ENCODE assay signal across 13 cellular contexts in the genomic region with DNA sequence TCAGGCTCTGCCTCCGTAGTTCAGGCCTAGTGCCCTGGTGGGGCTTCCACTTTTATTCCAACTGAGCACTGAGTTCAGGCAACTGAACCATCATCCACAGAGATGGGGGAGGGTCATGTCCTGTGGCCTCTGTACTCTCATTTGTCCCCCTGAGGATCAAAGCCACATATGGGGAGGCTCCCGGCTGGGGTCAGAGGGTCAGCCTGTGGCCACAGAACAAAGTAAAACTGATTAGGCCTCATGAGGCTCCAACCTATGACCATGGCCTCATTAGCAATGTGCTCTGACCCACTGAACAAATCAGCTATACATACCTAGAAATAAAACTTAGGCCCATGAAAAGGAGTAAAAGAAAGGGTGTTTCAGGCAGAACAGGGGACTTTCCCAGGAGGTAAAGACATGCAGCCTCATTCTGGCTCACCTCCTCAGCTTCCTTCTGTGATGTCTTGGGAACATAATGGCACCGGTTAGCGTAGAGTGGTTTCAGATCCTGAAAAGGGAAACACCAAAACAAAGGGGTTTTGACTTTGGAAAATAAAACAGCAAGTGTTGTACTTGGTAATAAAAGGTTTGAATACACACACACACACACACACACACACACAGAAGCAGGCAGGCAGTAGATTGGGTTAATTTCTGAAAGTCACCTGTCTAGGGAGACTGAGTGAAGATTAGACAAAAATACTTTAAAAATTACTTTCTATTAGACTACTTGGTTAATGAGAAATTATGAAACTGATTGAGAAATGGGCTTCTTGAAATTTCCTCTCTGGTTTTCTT. TPM values are rescaled to one million over a fixed set of nuclear protein-coding genes. Genes with fewer than 3 reads are reported as not detected.
A peak's percentile ranks its signal among the peaks of the same experiment; 100 is the strongest.
DNase-seq lines count a peak whose midpoint lies in the region; ATAC-seq lines count a peak whose summit lies in the region.
"Had no signal": no experiment of that assay in that cellular context is flagged by ENCODE, and none has a peak within 500 bp of the region (broad histone marks: within the 10 kb centered on the region; RNA-seq: fewer than 3 reads in every experiment).

No MANE protein-coding gene starts in this region.

- peaks cover 7 to 23% (median 8%) of the 10 kb centered on the region in 3 donors for H3K27me3 Mint-ChIP-seq in naive B cell

- ATAC-seq in GM18868 (IDR thresholded peaks at IDR 0.05; ENCODE audit: unreplicated experiment) (peak; percentile 58), GM21528 (IDR thresholded peaks at IDR 0.05; ENCODE audit: low FRiP score, unreplicated experiment) (peak; percentile 37), HG03108 (IDR thresholded peaks at IDR 0.05; ENCODE audit: unreplicated experiment) (peak; percentile 33), naive B cell (ENCODE audit: low read depth in 2 of 2) (peak; percentile 52 to 65)

- H3K9me3 Mint-ChIP-seq in naive B cell, result peaks cover 0 to 11% (median 0%) of the 10 kb centered on the region in 7 donors
- H3K9me3 Mint-ChIP-seq: neural progenitor cell; T-helper 2 cell treated with Interferon-gamma antibody and Interleukin-4, amounts not matched to agents 5 μg/mL and 100 μg/mL, for 36 hours had no signal

- peaks cover 0 to 16% (median 13%) of the 10 kb centered on the region in 3 donors for H3K4me1 Mint-ChIP-seq in naive B cell
- H3K4me1 Mint-ChIP-seq: CD4-positive, alpha-beta memory T cell had no signal

- DNase-seq in naive B cell, result no peak
- no peak for DNase-seq in C1 segment of cervical spinal cord (lab: John Stamatoyannopoulos, UW)
- DNase-seq in stimulated activated CD4-positive, alpha-beta T cell treated with anti-CD3 and anti-CD28 coated beads, Interleukin-15, amount 100 ng/mL, for 24 hours, result no peak
- no peak for DNase-seq in activated CD4-positive, alpha-beta T cell treated with anti-CD3 and anti-CD28 coated beads for 48 hours
- DNase-seq: anterior cingulate cortex; CD4-positive, alpha-beta memory T cell; cortex of kidney; NCI-H510A treated with DMSO at 0.1 percent for 48 hours had no signal

- H3K27ac Mint-ChIP-seq in naive B cell, result peak overlapping the region in 2 of 6 donors; percentile 29 to 54
- H3K27ac Mint-ChIP-seq: CD4-positive, alpha-beta memory T cell; neural progenitor cell; T-helper 2 cell treated with Interferon-gamma antibody and Interleukin-4, amounts not matched to agents 5 μg/mL and 100 μg/mL, for 36 hours had no signal

- H3K4me3 Mint-ChIP-seq in naive B cell, result no peak overlapping the region
- H3K4me3 Mint-ChIP-seq: CD4-positive, alpha-beta memory T cell; neural progenitor cell; T-helper 2 cell treated with Interferon-gamma antibody and Interleukin-4, amounts not matched to agents 5 μg/mL and 100 μg/mL, for 36 hours had no signal

- H3K36me3 Mint-ChIP-seq in naive B cell, result no peaks in the 10 kb centered on the region
- H3K36me3 Mint-ChIP-seq: CD4-positive, alpha-beta memory T cell; neural progenitor cell had no signal

RNA-seq across cellular contexts. Expression of gene TMEM255A, which starts 24.3 kb away (rescaled TPM):
- polyA plus RNA-seq in naive B cell (ENCODE audit: low read depth in 6 of 6), result under 1 TPM in 3 of 6 donors, not detected in 3; 0.15 to 0.24 (median 0.23) TPM

RNA-seq across cellular contexts. Expression of gene ZBTB33, which starts 36.3 kb away (rescaled TPM):
- 10 to 100 TPM; 12.0 to 24.1 (median 15.9) TPM for polyA plus RNA-seq in naive B cell (ENCODE audit: low read depth in 6 of 6)
